Comparison of ENCODE assay signal across 8 cellular contexts in the genomic region with DNA sequence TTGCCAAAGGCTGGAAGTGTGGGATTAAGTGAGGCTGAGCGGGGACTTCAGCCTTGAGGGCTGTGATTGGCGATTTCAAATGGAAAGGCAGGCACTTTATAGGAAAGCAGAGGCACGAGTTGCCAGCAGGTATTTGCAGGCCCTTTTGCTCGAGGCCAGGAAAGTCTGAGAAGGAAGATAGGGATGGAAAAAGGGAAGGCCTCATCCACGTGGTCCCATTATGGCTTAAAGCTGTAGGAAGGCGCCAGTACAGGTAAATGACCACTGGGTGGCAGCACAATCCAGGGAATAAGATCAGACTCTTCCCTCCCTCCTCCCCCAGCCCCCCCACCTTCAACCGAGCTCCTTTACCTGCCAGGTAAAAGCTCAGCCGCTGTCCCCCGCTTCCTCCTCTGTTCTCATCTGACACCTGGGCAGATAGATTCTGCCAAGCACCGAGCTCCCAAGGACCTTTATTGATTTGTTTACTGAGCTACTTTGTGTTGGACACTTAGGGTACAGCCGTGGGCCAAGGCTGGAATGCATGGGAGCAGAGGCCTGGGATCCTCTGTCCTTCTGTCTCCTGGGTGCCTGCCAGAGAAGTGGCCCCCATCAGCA. TPM values are rescaled to one million over a fixed set of nuclear protein-coding genes. Genes with fewer than 3 reads are reported as not detected.
A peak's percentile ranks its signal among the peaks of the same experiment; 100 is the strongest.
DNase-seq lines count a peak whose midpoint lies in the region; ATAC-seq and TF ChIP-seq lines count a peak whose summit lies in the region.

No MANE protein-coding gene starts in this region.

- H3K79me2 ChIP-seq in SK-N-SH (ENCODE audit: insufficient read depth) = no peaks in the 10 kb centered on the region

- H3K4me3 ChIP-seq in SK-N-SH (ENCODE audit: low read depth in 2 of 2, low read length in 1 of 2) (no peak overlapping the region; a peak in 1 of 4 replicates), prostate gland (no peak overlapping the region)

- peak overlapping the region; percentile 33; the same call in 1 of the 2 replicates for H3K9ac ChIP-seq in SK-N-SH

- TF ChIP-seq CTCF in SK-N-SH (IDR thresholded peaks at IDR 0.05) (peak; percentile 68), prostate gland (IDR thresholded peaks at IDR 0.05) (peak; percentile 63 to 77 (median 66))

- CTCF ChIA-PET in SK-N-SH (lab: Yijun Ruan, JAX) = interaction anchor here (0.6 to 4.4 kb wide), 29 partner anchors 9 to 505 kb away, joined by 3 to 42 read pairs (median 5); partner anchors contain the start of genes RTN4RL2, SLC43A1 and UBE2L6

- no peaks in the 10 kb centered on the region for H3F3A ChIP-seq in SK-N-SH (replicated peaks; ENCODE audit: insufficient read depth)

- no peak for TF ChIP-seq POLR2A in prostate gland (IDR thresholded peaks at IDR 0.05)

- H3K27me3 ChIP-seq in SK-N-SH (ENCODE audit: insufficient read depth) (no peaks in the 10 kb centered on the region), prostate gland (replicated peaks; ENCODE audit: insufficient read depth) (no peaks in the 10 kb centered on the region)

- peaks cover 0 to 2% of the 10 kb centered on the region in 2 experiments; a peak in 1 of 4 replicates for H3K4me1 ChIP-seq in SK-N-SH (ENCODE audit: control insufficient read depth in 1 of 2, insufficient read depth in 2 of 2, low read depth in 1 of 2, low read length in 1 of 2)
- H3K4me1 ChIP-seq in prostate gland (replicated peaks) = no peaks in the 10 kb centered on the region

- no peaks in the 10 kb centered on the region for H3K9me2 ChIP-seq in SK-N-SH

- H3K9me3 ChIP-seq in SK-N-SH = no peaks in the 10 kb centered on the region
- no peaks in the 10 kb centered on the region for H3K9me3 ChIP-seq in prostate gland

- no peaks in the 10 kb centered on the region for H4K20me1 ChIP-seq in SK-N-SH (ENCODE audit: insufficient read depth)

- H3K4me2 ChIP-seq in SK-N-SH = no peak overlapping the region

- DNase-seq in DMS53 treated with DMSO at 0.1 percent for 48 hours (lab: John Stamatoyannopoulos, UW; ENCODE audit: unreplicated experiment) (peak; percentile 42), M059J (ENCODE audit: low read depth) (peak; percentile 60), SK-N-SH (peak; percentile 86), Right ventricle myocardium superior (peak; percentile 64), prostate gland (ENCODE audit: low spot score) (peak; percentile 77)
- peak; percentile 75 for DNase-seq in activated naive CD4-positive, alpha-beta T cell treated with anti-CD3 and anti-CD28 coated beads, Interleukin-2, amount 50 U/mL, for 16 hours

- intact Hi-C loops in Right ventricle myocardium superior (cut with DNase I) (loop anchor here (5.0 to 10.0 kb wide), 2 partner anchors 179 to 297 kb away; no protein-coding TSS in a partner anchor), prostate gland (cut with DNase I) (loop anchor here (5.0 to 10.0 kb wide), 2 partner anchors 112 to 179 kb away; no protein-coding TSS in a partner anchor)

- peak overlapping the region; percentile 73; the same call in 1 of the 2 replicates for H2AFZ ChIP-seq in SK-N-SH (ENCODE audit: low read depth)

- 28% methylated on average over 11 of the region's 11 CpGs for whole genome bisulfite sequencing in SK-N-SH (ENCODE audit: low lambda C conversion rate)
- WGBS in prostate gland = 22% methylated on average over 11 of the region's 11 CpGs

- peak; percentile 75 for TF ChIP-seq RAD21 in SK-N-SH (IDR thresholded peaks at IDR 0.05; ENCODE audit: low read length)

- TF ChIP-seq EP300 in SK-N-SH (IDR thresholded peaks at IDR 0.05; ENCODE audit: borderline replicate concordance in 1 of 2, low read depth in 1 of 2, low read length in 1 of 2) = no peak

- H3K36me3 ChIP-seq in SK-N-SH (replicated peaks in 1 of 2; ENCODE audit: control insufficient read depth in 1 of 2, insufficient read depth in 2 of 2, low read length in 1 of 2) (no peaks in the 10 kb centered on the region), prostate gland (no peaks in the 10 kb centered on the region)

- H3K27ac ChIP-seq in SK-N-SH (ENCODE audit: low read depth in 2 of 2, low read length in 1 of 2) = no peak overlapping the region; a peak in 1 of 4 replicates
- H3K27ac ChIP-seq in prostate gland = no peak overlapping the region

- POLR2A ChIA-PET in SK-N-SH (lab: Yijun Ruan, JAX) = interaction anchor here (0.9 to 1.2 kb wide), 2 partner anchors 20 to 22 kb away, joined by 3 read pairs; partner anchors contain the start of gene TNKS1BP1

- peak; percentile 68 for ATAC-seq in GM21786 (IDR thresholded peaks at IDR 0.05; ENCODE audit: unreplicated experiment)
- peak; percentile 89 for ATAC-seq in Right ventricle myocardium superior (ENCODE audit: poor library complexity)
- ATAC-seq in HG03159 (IDR thresholded peaks at IDR 0.05; ENCODE audit: unreplicated experiment) = no peak

TF ChIP-seq in SK-N-SH, 30 proteins besides CTCF, POLR2A, EP300 and RAD21 (continues in another document):
- TF ChIP-seq TAF1 (IDR thresholded peaks at IDR 0.05; ENCODE audit: borderline replicate concordance, low read depth, low read length) (peak; percentile 21; the same call in 1 of the 2 replicates), ELF1 (IDR thresholded peaks at IDR 0.05) (no peak), GABPA (IDR thresholded peaks at IDR 0.05; ENCODE audit: low read depth) (no peak), CHD2 (IDR thresholded peaks at IDR 0.05; ENCODE audit: low read length, partially characterized antibody) (no peak), FOXJ3 (CRISPR knock-in tag; IDR thresholded peaks at IDR 0.05) (no peak), MEF2A (IDR thresholded peaks at IDR 0.05; ENCODE audit: borderline replicate concordance, low read depth) (no peak), NFIC (IDR thresholded peaks at IDR 0.05; ENCODE audit: borderline replicate concordance) (no peak), TCF12 (IDR thresholded peaks at IDR 0.05) (no peak), JUND (IDR thresholded peaks at IDR 0.05) (no peak), YY1 (IDR thresholded peaks at IDR 0.05; ENCODE audit: low read depth) (no peak), TEAD4 (IDR thresholded peaks at IDR 0.05; ENCODE audit: borderline replicate concordance, insufficient read depth) (no peak), FOSL2 (IDR thresholded peaks at IDR 0.05; ENCODE audit: borderline replicate concordance, low read depth) (no peak), NRF1 (IDR thresholded peaks at IDR 0.05; ENCODE audit: low read depth, low read length) (no peak), GATA2 (CRISPR knock-in tag; IDR thresholded peaks at IDR 0.05) (no peak), FOXM1 (IDR thresholded peaks at IDR 0.05; ENCODE audit: low read depth) (no peak), SIN3A (IDR thresholded peaks at IDR 0.05; ENCODE audit: borderline replicate concordance, low read depth, low read length) (no peak)
- TF ChIP-seq, protein P1, sequence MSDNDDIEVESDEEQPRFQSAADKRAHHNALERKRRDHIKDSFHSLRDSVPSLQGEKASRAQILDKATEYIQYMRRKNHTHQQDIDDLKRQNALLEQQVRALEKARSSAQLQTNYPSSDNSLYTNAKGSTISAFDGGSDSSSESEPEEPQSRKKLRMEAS (IDR thresholded peaks at IDR 0.05; ENCODE audit: low read depth) = peak; percentile 91
- TF ChIP-seq, protein P2, sequence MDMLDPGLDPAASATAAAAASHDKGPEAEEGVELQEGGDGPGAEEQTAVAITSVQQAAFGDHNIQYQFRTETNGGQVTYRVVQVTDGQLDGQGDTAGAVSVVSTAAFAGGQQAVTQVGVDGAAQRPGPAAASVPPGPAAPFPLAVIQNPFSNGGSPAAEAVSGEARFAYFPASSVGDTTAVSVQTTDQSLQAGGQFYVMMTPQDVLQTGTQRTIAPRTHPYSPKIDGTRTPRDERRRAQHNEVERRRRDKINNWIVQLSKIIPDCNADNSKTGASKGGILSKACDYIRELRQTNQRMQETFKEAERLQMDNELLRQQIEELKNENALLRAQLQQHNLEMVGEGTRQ (IDR thresholded peaks at IDR 0.05; ENCODE audit: borderline replicate concordance, low read depth, low read length) = no peak
- TF ChIP-seq, protein P3, sequence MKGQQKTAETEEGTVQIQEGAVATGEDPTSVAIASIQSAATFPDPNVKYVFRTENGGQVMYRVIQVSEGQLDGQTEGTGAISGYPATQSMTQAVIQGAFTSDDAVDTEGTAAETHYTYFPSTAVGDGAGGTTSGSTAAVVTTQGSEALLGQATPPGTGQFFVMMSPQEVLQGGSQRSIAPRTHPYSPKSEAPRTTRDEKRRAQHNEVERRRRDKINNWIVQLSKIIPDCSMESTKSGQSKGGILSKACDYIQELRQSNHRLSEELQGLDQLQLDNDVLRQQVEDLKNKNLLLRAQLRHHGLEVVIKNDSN (IDR thresholded peaks at IDR 0.05; ENCODE audit: borderline replicate concordance, low read depth) = peak; percentile 28; the same call in 1 of the 2 replicates

RNA-seq across cellular contexts. Expression of gene P2RX3, which starts 7.5 kb away (rescaled TPM):
- not detected in 2 replicates for total RNA-seq in M059J (2014; rRNA removed; shearing (Covaris generic))
- polyA plus RNA-seq in SK-N-SH (2012; rRNA removed) = not detected in 2 replicates
- polyA plus RNA-seq in SK-N-SH (2012; cell fraction: cytosol; rRNA removed) = not detected in 2 replicates
- polyA plus RNA-seq in SK-N-SH (2012; cell fraction: nucleus; rRNA removed) = 0.05 TPM in 1 of 2 replicates, not detected in the other
- total RNA-seq in Right ventricle myocardium superior (1.3 TPM), prostate gland (under 1 TPM in 1 of 2 donors, not detected in 1; 0.40 TPM)

RNA-seq across cellular contexts. Expression of gene SSRP1, which starts 10.0 kb away (rescaled TPM):
- 96.0 and 145 TPM in 2 replicates for total RNA-seq in M059J (2014; rRNA removed; shearing (Covaris generic))
- polyA plus RNA-seq in SK-N-SH (2012; rRNA removed) = 122 and 137 TPM in 2 replicates
- polyA plus RNA-seq in SK-N-SH (2012; cell fraction: cytosol; rRNA removed) = 146 and 159 TPM in 2 replicates
- 103 and 108 TPM in 2 replicates for polyA plus RNA-seq in SK-N-SH (2012; cell fraction: nucleus; rRNA removed)
- total RNA-seq in Right ventricle myocardium superior (36.3 TPM), prostate gland (10 to 100 TPM; 82.6 to 85.4 TPM)

RNA-seq across cellular contexts. Expression of gene TNKS1BP1, which starts 20.9 kb away (rescaled TPM):
- 18.4 and 44.4 TPM in 2 replicates for total RNA-seq in M059J (2014; rRNA removed; shearing (Covaris generic))
- polyA plus RNA-seq in SK-N-SH (2012; rRNA removed) = 29.6 and 43.3 TPM in 2 replicates
- polyA plus RNA-seq in SK-N-SH (2012; cell fraction: cytosol; rRNA removed) = 18.0 and 25.0 TPM in 2 replicates
- polyA plus RNA-seq in SK-N-SH (2012; cell fraction: nucleus; rRNA removed) = 108 and 113 TPM in 2 replicates
- total RNA-seq in Right ventricle myocardium superior = 39.7 TPM
- 100 to 1,000 TPM; 140 to 158 TPM for total RNA-seq in prostate gland

RNA-seq across cellular contexts. Expression of gene PRG3, which starts 35.3 kb away (rescaled TPM):
- total RNA-seq in M059J (2014; rRNA removed; shearing (Covaris generic)) = not detected in 2 replicates
- polyA plus RNA-seq in SK-N-SH (2012; rRNA removed) = not detected in 2 replicates
- polyA plus RNA-seq in SK-N-SH (2012; cell fraction: cytosol; rRNA removed) = not detected in 2 replicates
- not detected in 2 replicates for polyA plus RNA-seq in SK-N-SH (2012; cell fraction: nucleus; rRNA removed)
- total RNA-seq in Right ventricle myocardium superior = not detected
- not detected for total RNA-seq in prostate gland

RNA-seq across cellular contexts. Expression of gene PRG2, which starts 44.8 kb away (rescaled TPM):
- 0.17 TPM in 1 of 2 replicates, not detected in the other for total RNA-seq in M059J (2014; rRNA removed; shearing (Covaris generic))
- polyA plus RNA-seq in SK-N-SH (2012; rRNA removed) = not detected in 2 replicates
- not detected in 2 replicates for polyA plus RNA-seq in SK-N-SH (2012; cell fraction: cytosol; rRNA removed)
- not detected in 2 replicates for polyA plus RNA-seq in SK-N-SH (2012; cell fraction: nucleus; rRNA removed)
- total RNA-seq in Right ventricle myocardium superior (not detected), prostate gland (under 1 TPM in 1 of 2 donors, not detected in 1; 0.36 TPM)
